ENCODE assay signal across 18 cellular contexts in the genomic region with DNA sequence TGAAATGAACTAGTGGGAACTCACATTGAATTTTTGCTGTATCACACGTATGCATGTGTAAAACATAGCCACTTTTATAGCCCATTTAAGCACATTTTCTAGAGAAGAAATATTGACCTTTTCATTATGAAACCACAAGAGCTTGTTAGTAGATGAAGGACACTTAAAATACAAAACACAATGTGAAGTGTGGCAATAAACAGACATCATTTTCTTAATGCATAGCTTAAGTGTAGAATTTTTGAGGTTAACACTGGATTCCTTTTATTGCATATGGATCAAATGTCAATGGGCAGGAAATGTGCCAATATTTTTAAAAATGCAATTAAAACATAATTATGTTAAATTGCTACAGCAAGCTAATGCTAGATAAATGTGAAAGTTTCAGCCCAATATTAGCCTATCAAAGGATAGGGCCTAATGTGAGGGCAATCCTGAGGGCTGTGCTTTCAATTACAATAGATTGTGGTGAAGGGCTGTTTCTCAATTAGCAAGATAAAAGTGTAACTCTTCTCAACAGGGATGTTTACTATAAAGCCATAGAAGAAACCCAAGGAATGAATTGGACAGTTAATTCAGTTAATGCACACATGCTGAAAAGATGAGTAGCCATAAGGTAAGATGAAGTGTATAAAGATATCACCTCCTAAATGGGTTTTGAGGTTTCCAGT.
"Had no signal": no experiment of that assay in that cellular context is flagged by ENCODE, and none has a peak within 500 bp of the region (broad histone marks: within the 10 kb centered on the region; RNA-seq: fewer than 3 reads in every experiment).

No MANE protein-coding gene starts in this region.

- H3K9me3 Mint-ChIP-seq: activated naive CD4-positive, alpha-beta T cell treated with anti-CD3 and anti-CD28 coated beads, Interleukin-2, amount 10 ng/mL, durations not matched to agents 7 days and 5 days; stimulated activated memory B cell treated with anti-CD40 and anti-IgM and Interleukin-4, amounts not matched to agents 10 μg/mL and 1 μg/mL and 100 μg/mL, for 72 hours had no signal

- H3K36me3 Mint-ChIP-seq: activated naive CD4-positive, alpha-beta T cell treated with anti-CD3 and anti-CD28 coated beads, Interleukin-2, amount 10 ng/mL, durations not matched to agents 7 days and 5 days; naive B cell; stimulated activated memory B cell treated with anti-CD40 and anti-IgM and Interleukin-4, amounts not matched to agents 10 μg/mL and 1 μg/mL and 100 μg/mL, for 72 hours had no signal

- ATAC-seq: body of pancreas; gastroesophageal sphincter; lower lobe of right lung; stimulated activated memory B cell treated with anti-CD40 and anti-IgM and Interleukin-4, amounts not matched to agents 10 μg/mL and 1 μg/mL and 100 μg/mL, for 72 hours had no signal

- H3K27me3 Mint-ChIP-seq: activated naive CD4-positive, alpha-beta T cell treated with anti-CD3 and anti-CD28 coated beads, Interleukin-2, amount 10 ng/mL, durations not matched to agents 7 days and 5 days; naive B cell; stimulated activated memory B cell treated with anti-CD40 and anti-IgM and Interleukin-4, amounts not matched to agents 10 μg/mL and 1 μg/mL and 100 μg/mL, for 72 hours had no signal

- H3K4me1 ChIP-seq: adrenal gland, body of pancreas, gastroesophageal sphincter, lower lobe of right lung, right atrium auricular region, transverse colon had no signal

- H3K9me3 ChIP-seq: adrenal gland, body of pancreas, lower lobe of right lung, neutrophil, transverse colon had no signal

- H3K4me1 Mint-ChIP-seq: activated naive CD4-positive, alpha-beta T cell treated with anti-CD3 and anti-CD28 coated beads, Interleukin-2, amount 10 ng/mL, durations not matched to agents 7 days and 5 days; naive B cell; stimulated activated memory B cell treated with anti-CD40 and anti-IgM and Interleukin-4, amounts not matched to agents 10 μg/mL and 1 μg/mL and 100 μg/mL, for 72 hours had no signal

- DNase-seq: activated CD4-positive, alpha-beta T cell treated with anti-CD3 and anti-CD28 coated beads, Interleukin-2, amount 50 U/mL, for 1 hour; activated naive CD4-positive, alpha-beta T cell treated with anti-CD3 and anti-CD28 coated beads, Interleukin-2, amount 10 ng/mL, durations not matched to agents 7 days and 5 days; activated T-cell treated with anti-CD3 and anti-CD28 coated beads for 4 hours; adrenal gland; body of pancreas; central memory CD4-positive, alpha-beta T cell; effector CD8-positive, alpha-beta T cell; lower lobe of right lung; naive B cell; substantia nigra; transverse colon had no signal

- H3K4me3 ChIP-seq: adrenal gland, body of pancreas, coronary artery, gastroesophageal sphincter, lower lobe of right lung, right atrium auricular region, transverse colon had no signal

- H3K27ac Mint-ChIP-seq: activated naive CD4-positive, alpha-beta T cell treated with anti-CD3 and anti-CD28 coated beads, Interleukin-2, amount 10 ng/mL, durations not matched to agents 7 days and 5 days; activated T-helper 2 cell treated with anti-CD3 and anti-CD28 coated beads, Interferon-gamma antibody, Interleukin-2, Interleukin-4, amounts not matched to agents 10 μg/mL and 5 μg/mL and 100 μg/mL, durations not matched to agents 14 hours and 24 hours and 36 hours; naive B cell; stimulated activated memory B cell treated with anti-CD40 and anti-IgM and Interleukin-4, amounts not matched to agents 10 μg/mL and 1 μg/mL and 100 μg/mL, for 72 hours had no signal

- H3K27ac ChIP-seq: adrenal gland, body of pancreas, coronary artery, epithelial cell of prostate, gastroesophageal sphincter, lower lobe of right lung, neutrophil, right atrium auricular region, transverse colon had no signal

- H3K27me3 ChIP-seq: adrenal gland, body of pancreas, gastroesophageal sphincter, neutrophil, right atrium auricular region, transverse colon had no signal

- H3K4me3 Mint-ChIP-seq: activated naive CD4-positive, alpha-beta T cell treated with anti-CD3 and anti-CD28 coated beads, Interleukin-2, amount 10 ng/mL, durations not matched to agents 7 days and 5 days; naive B cell; stimulated activated memory B cell treated with anti-CD40 and anti-IgM and Interleukin-4, amounts not matched to agents 10 μg/mL and 1 μg/mL and 100 μg/mL, for 72 hours had no signal

- H3K36me3 ChIP-seq: adrenal gland, gastroesophageal sphincter, lower lobe of right lung, neutrophil, right atrium auricular region, transverse colon had no signal
